15 cellular contexts compared by ENCODE assay signal in the genomic region with DNA sequence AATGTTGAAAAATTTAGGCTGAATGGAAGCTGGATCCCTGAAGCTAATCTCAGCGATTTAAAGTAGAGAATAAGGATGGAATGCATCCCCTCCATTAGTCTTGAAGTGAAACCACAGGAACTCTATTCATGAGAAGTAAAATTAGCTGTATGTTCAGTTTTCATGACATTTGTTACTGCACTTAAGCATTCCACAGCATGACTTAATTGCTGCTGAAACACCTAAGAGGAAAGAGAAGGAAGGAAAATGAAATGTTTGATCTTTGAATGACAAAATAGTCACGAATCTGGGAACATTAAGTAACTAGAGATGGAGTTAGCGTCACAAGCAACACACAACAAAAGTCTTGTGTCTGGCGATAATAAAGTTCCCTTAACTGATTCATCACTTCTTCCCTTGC.
DNase-seq lines count a peak whose midpoint lies in the region; ATAC-seq and TF ChIP-seq lines count a peak whose summit lies in the region.
"Had no signal": no experiment of that assay in that cellular context is flagged by ENCODE, and none has a peak within 500 bp of the region (broad histone marks: within the 10 kb centered on the region; RNA-seq: fewer than 3 reads in every experiment).

No MANE protein-coding gene starts in this region.

- TF ChIP-seq CTCF in BJ (IDR thresholded peaks at IDR 0.05; ENCODE audit: insufficient read depth, low read depth, low read length) = no peak

- H3K27me3 Mint-ChIP-seq in naive B cell = no peaks in the 10 kb centered on the region
- H3K27me3 Mint-ChIP-seq in activated CD8-positive, alpha-beta memory T cell treated with anti-CD3 and anti-CD28 coated beads, Interleukin-2, amount 10 ng/mL, durations not matched to agents 7 days and 5 days = no peaks in the 10 kb centered on the region
- H3K27me3 Mint-ChIP-seq: progenitor cell of endocrine pancreas, type B pancreatic cell had no signal

- in situ Hi-C loops in GM23248 (cut with MboI) = no loop called here

- no peaks in the 10 kb centered on the region for H4K20me1 ChIP-seq in GM23248 (ENCODE audit: insufficient read depth)

- H3K27ac ChIP-seq in GM23248 = peak overlapping the region; percentile 45

- no peaks in the 10 kb centered on the region for H3K9me3 Mint-ChIP-seq in naive B cell
- no peaks in the 10 kb centered on the region for H3K9me3 Mint-ChIP-seq in activated CD8-positive, alpha-beta memory T cell treated with anti-CD3 and anti-CD28 coated beads, Interleukin-2, amount 10 ng/mL, durations not matched to agents 7 days and 5 days (ENCODE audit: low read depth)
- H3K9me3 Mint-ChIP-seq: type B pancreatic cell had no signal

- peak overlapping the region; percentile 17 for H3K4me2 ChIP-seq in GM23248 (ENCODE audit: unreplicated experiment)

- peaks cover 31 to 42% (median 39%) of the 10 kb centered on the region in 3 donors for H3K4me1 Mint-ChIP-seq in naive B cell
- H3K4me1 Mint-ChIP-seq in activated CD8-positive, alpha-beta memory T cell treated with anti-CD3 and anti-CD28 coated beads, Interleukin-2, amount 10 ng/mL, durations not matched to agents 7 days and 5 days = peaks cover 32% of the 10 kb centered on the region

- no peaks in the 10 kb centered on the region for H3K36me3 ChIP-seq in BJ (ENCODE audit: control insufficient read depth, insufficient read depth, low read length)
- H3K36me3 ChIP-seq in GM23248 (ENCODE audit: low read depth) = no peaks in the 10 kb centered on the region

- POLR2A ChIA-PET in BJ (lab: Charles Lee) = interaction anchor here (0.5 kb wide), 1 partner anchor 140 kb away, joined by 4 read pairs; no protein-coding TSS in a partner anchor

- no peaks in the 10 kb centered on the region for H3K36me3 Mint-ChIP-seq in naive B cell
- peaks cover 6% of the 10 kb centered on the region for H3K36me3 Mint-ChIP-seq in activated CD8-positive, alpha-beta memory T cell treated with anti-CD3 and anti-CD28 coated beads, Interleukin-2, amount 10 ng/mL, durations not matched to agents 7 days and 5 days
- H3K36me3 Mint-ChIP-seq: type B pancreatic cell had no signal

- H3K9me2 ChIP-seq in GM23248 (ENCODE audit: insufficient read depth) = no peaks in the 10 kb centered on the region

- H3K4me3 Mint-ChIP-seq in naive B cell = no peak overlapping the region
- no peak overlapping the region for H3K4me3 Mint-ChIP-seq in activated CD8-positive, alpha-beta memory T cell treated with anti-CD3 and anti-CD28 coated beads, Interleukin-2, amount 10 ng/mL, durations not matched to agents 7 days and 5 days
- H3K4me3 Mint-ChIP-seq: type B pancreatic cell had no signal

- no peak for ATAC-seq in naive B cell (ENCODE audit: low read depth in 2 of 2)
- no peak for ATAC-seq in activated CD8-positive, alpha-beta memory T cell treated with anti-CD3 and anti-CD28 coated beads, Interleukin-2, amount 10 ng/mL, durations not matched to agents 7 days and 5 days
- ATAC-seq: Right ventricle myocardium inferior had no signal

- H3K9me3 ChIP-seq in GM23248 (ENCODE audit: low read depth) = no peaks in the 10 kb centered on the region

- H3K27me3 ChIP-seq in BJ (ENCODE audit: control insufficient read depth, insufficient read depth, low read length) (no peaks in the 10 kb centered on the region), GM23248 (replicated peaks; ENCODE audit: insufficient read depth) (no peaks in the 10 kb centered on the region)

- peak overlapping the region; percentile 0; the same call in 1 of the 2 replicates for H3K9ac ChIP-seq in GM23248

- peak overlapping the region in 4 of 6 donors; percentile 19 to 89 (median 72) for H3K27ac Mint-ChIP-seq in naive B cell
- no peak overlapping the region for H3K27ac Mint-ChIP-seq in activated CD8-positive, alpha-beta memory T cell treated with anti-CD3 and anti-CD28 coated beads, Interleukin-2, amount 10 ng/mL, durations not matched to agents 7 days and 5 days
- H3K27ac Mint-ChIP-seq: progenitor cell of endocrine pancreas, type B pancreatic cell had no signal

- no peaks in the 10 kb centered on the region for H3K79me2 ChIP-seq in GM23248 (ENCODE audit: insufficient read depth)

- H3K4me1 ChIP-seq in GM23248 (ENCODE audit: insufficient read depth) = peaks cover 60% of the 10 kb centered on the region

- CTCF ChIA-PET in BJ (lab: Yijun Ruan, JAX) = interaction anchor here (1.1 to 4.6 kb wide), 6 partner anchors 16 to 435 kb away, joined by 3 to 41 read pairs (median 13); no protein-coding TSS in a partner anchor
- CTCF ChIA-PET in activated CD8-positive, alpha-beta memory T cell treated with anti-CD3 and anti-CD28 coated beads, Interleukin-2, amount 10 ng/mL, durations not matched to agents 7 days and 5 days (lab: Charles Lee) = interaction anchor here (1.1 to 10.1 kb wide), 4 partner anchors 12 to 158 kb away, joined by 3 to 119 read pairs (median 53); a partner anchor contains a TSS

- DNase-seq in BJ (ENCODE audit: low read depth) (peak; percentile 61), GM23248 (peak; percentile 45), astrocyte of the hippocampus (ENCODE audit: low read depth, low spot score) (peak; percentile 68), naive B cell (no peak), NCI-H2196 treated with DMSO at 0.1 percent for 48 hours (lab: John Stamatoyannopoulos, UW; ENCODE audit: unreplicated experiment) (no peak), NCI-H2171 (lab: John Stamatoyannopoulos, UW) (no peak)
- no peak for DNase-seq in activated CD8-positive, alpha-beta memory T cell treated with anti-CD3 and anti-CD28 coated beads, Interleukin-2, amount 10 ng/mL, durations not matched to agents 7 days and 5 days
- DNase-seq in activated CD4-positive, CD25-positive, alpha-beta regulatory T cell treated with anti-CD3 and anti-CD28 coated beads, Interleukin-2, amount 50 U/mL, for 72 hours = no peak
- DNase-seq: activated effector memory CD4-positive, alpha-beta T cell treated with Interleukin-2 at 50 U/mL for 16 hours; central memory CD4-positive, alpha-beta T cell; GOT3; NCI-H1694 had no signal

- WGBS in GM23248 (ENCODE audit: low coverage in 1 of 2, low lambda C conversion rate in 2 of 2, missing lambda C conversion rate in 2 of 2), 2 experiments = 35 to 40% methylated on average over 4 of the region's 4 CpGs

- H2AFZ ChIP-seq in GM23248 = peak overlapping the region; percentile 26

- H3K4me3 ChIP-seq in BJ (ENCODE audit: low read depth, low read length) (no peak overlapping the region), GM23248 (no peak overlapping the region)

- peaks cover 51% of the 10 kb centered on the region for H3F3A ChIP-seq in GM23248 (ENCODE audit: insufficient read depth)

Comparison
In these comparisons a context has a peak if more than half of its experiments do, and no peak if none do; other contexts are left out.
1. DNase-seq: peak in BJ (single experiment), GM23248 (single experiment) and astrocyte of the hippocampus (single experiment); none in naive B cell (single experiment), NCI-H2196 treated with DMSO at 0.1 percent for 48 hours (single experiment), activated CD8-positive, alpha-beta memory T cell treated with anti-CD3 and anti-CD28 coated beads, Interleukin-2, amount 10 ng/mL, durations not matched to agents 7 days and 5 days (single experiment), NCI-H2171 (single experiment) and activated CD4-positive, CD25-positive, alpha-beta regulatory T cell treated with anti-CD3 and anti-CD28 coated beads, Interleukin-2, amount 50 U/mL, for 72 hours (single experiment).